In the genomic region with DNA sequence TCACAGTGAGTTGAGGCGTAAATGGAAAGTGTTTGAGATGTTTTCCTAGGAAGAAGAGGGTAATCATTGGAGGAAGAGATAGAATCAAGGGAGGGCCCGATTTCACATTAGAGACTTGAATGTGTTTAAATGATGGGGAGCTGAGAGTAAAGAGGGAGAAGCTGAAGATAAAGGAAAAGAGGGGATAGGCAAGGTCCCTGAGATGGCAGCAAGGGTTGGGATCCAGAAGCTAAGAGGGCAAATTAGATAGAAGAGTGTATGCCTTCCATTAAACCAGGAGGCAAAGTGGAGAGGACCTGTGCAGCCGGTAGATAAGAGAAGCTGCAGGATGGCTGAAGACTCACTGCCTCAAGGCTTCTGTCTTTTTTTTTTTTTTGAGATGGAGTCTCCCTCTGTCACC, we compare ENCODE assay signal across 23 cellular contexts.
"Had no signal": no experiment of that assay in that cellular context is flagged by ENCODE, and none has a peak within 500 bp of the region (broad histone marks: within the 10 kb centered on the region; RNA-seq: fewer than 3 reads in every experiment).

No MANE protein-coding gene starts in this region.

- H3K36me3 Mint-ChIP-seq: memory B cell; mesothelial cell of epicardium; natural killer cell treated with Interleukin-12 subunit alpha and Interleukin-12 subunit beta and Interleukin-15 and Interleukin-18, amount 100 ng/mL, for 72 hours; neural progenitor cell had no signal

- H3K9me3 ChIP-seq: colonic mucosa, esophagus squamous epithelium, gastroesophageal sphincter, left lung, lower lobe of right lung, pancreas, suprapubic skin, tibial artery, upper lobe of left lung, uterus had no signal

- H3K36me3 ChIP-seq: colonic mucosa, esophagus squamous epithelium, gastroesophageal sphincter, left lung, lower lobe of right lung, neural progenitor cell, pancreas, suprapubic skin, tibial artery, upper lobe of left lung, uterus had no signal

- H3K27ac Mint-ChIP-seq: memory B cell; mesothelial cell of epicardium; natural killer cell treated with Interleukin-12 subunit alpha and Interleukin-12 subunit beta and Interleukin-15 and Interleukin-18, amount 100 ng/mL, for 72 hours; neural progenitor cell; progenitor cell of endocrine pancreas had no signal

- H3K4me3 ChIP-seq: colonic mucosa, esophagus squamous epithelium, gastroesophageal sphincter, left lung, lower lobe of right lung, neural progenitor cell, pancreas, smooth muscle cell, suprapubic skin, tibial artery, upper lobe of left lung, uterus had no signal

- H3K4me3 Mint-ChIP-seq: memory B cell; mesothelial cell of epicardium; natural killer cell treated with Interleukin-12 subunit alpha and Interleukin-12 subunit beta and Interleukin-15 and Interleukin-18, amount 100 ng/mL, for 72 hours; neural progenitor cell had no signal

- H3K27ac ChIP-seq: colonic mucosa, esophagus squamous epithelium, gastroesophageal sphincter, left lung, lower lobe of right lung, neural progenitor cell, pancreas, suprapubic skin, tibial artery, upper lobe of left lung, uterus had no signal

- H3K9me3 Mint-ChIP-seq: memory B cell; mesothelial cell of epicardium; natural killer cell treated with Interleukin-12 subunit alpha and Interleukin-12 subunit beta and Interleukin-15 and Interleukin-18, amount 100 ng/mL, for 72 hours; neural progenitor cell had no signal

- H3K27me3 Mint-ChIP-seq: memory B cell had no signal

- DNase-seq: colonic mucosa; dermis blood vessel endothelial cell; esophagus squamous epithelium; foreskin fibroblast; glutamatergic neuron; islet precursor cell; left lung; lower lobe of right lung; nucleus accumbens; pancreas; right cardiac atrium; stimulated activated CD4-positive, alpha-beta T cell treated with anti-CD3 and anti-CD28 coated beads, Interleukin-2, amount 100 ng/mL, for 48 hours; upper lobe of left lung; uterus had no signal

- H3K4me1 ChIP-seq: colonic mucosa, pancreas, uterus had no signal

- H3K27me3 ChIP-seq: colonic mucosa, esophagus squamous epithelium, gastroesophageal sphincter, left lung, neural progenitor cell, pancreas, suprapubic skin, tibial artery, upper lobe of left lung, uterus had no signal

- ATAC-seq: gastroesophageal sphincter; left lung; lower lobe of right lung; natural killer cell treated with Interleukin-12 subunit alpha and Interleukin-12 subunit beta and Interleukin-15 and Interleukin-18, amount 100 ng/mL, for 72 hours; pancreas; right cardiac atrium had no signal
